11 cellular contexts compared by ENCODE assay signal in genomic region chr4:123547167-123547817, GRCh38.
DNase-seq lines count a peak whose midpoint lies in the region; ATAC-seq and TF ChIP-seq lines count a peak whose summit lies in the region.
"Had no signal": no experiment of that assay in that cellular context is flagged by ENCODE, and none has a peak within 500 bp of the region (broad histone marks: within the 10 kb centered on the region; RNA-seq: fewer than 3 reads in every experiment).

No MANE protein-coding gene starts in this region.

- DNase-seq in NCI-H128 (lab: John Stamatoyannopoulos, UW; ENCODE audit: unreplicated experiment) (peak; percentile 16), WTC11 (ENCODE audit: low spot score) (peak; percentile 87), kidney tubule cell (ENCODE audit: low spot score) (peak; percentile 59), thyroid gland (peak; percentile 82 to 85), HuH-7 (ENCODE audit: low spot score) (no peak), 8988T (no peak), kidney glomerular epithelial cell (lab: John Stamatoyannopoulos, UW) (no peak)
- DNase-seq in activated CD8-positive, alpha-beta T cell treated with anti-CD3 and anti-CD28 coated beads, Interleukin-2, amount 10 ng/mL, durations not matched to agents 7 days and 5 days = no peak
- DNase-seq: activated CD4-positive, CD25-positive, alpha-beta regulatory T cell treated with anti-CD3 and anti-CD28 coated beads, Interleukin-2, amount 50 U/mL, for 72 hours; activated naive CD4-positive, alpha-beta T cell; heart right ventricle had no signal

- no peaks in the 10 kb centered on the region for H3K27me3 ChIP-seq in thyroid gland
- H3K27me3 ChIP-seq: heart right ventricle had no signal

- peak in 1 of 2 donors; percentile 27 for TF ChIP-seq POLR2A in thyroid gland (IDR thresholded peaks at IDR 0.05)

- H3K27ac Mint-ChIP-seq in WTC11 = peak overlapping the region; percentile 99
- no peak overlapping the region for H3K27ac Mint-ChIP-seq in activated CD8-positive, alpha-beta T cell treated with anti-CD3 and anti-CD28 coated beads, Interleukin-2, amount 10 ng/mL, durations not matched to agents 7 days and 5 days

- H3K36me3 ChIP-seq in thyroid gland = no peaks in the 10 kb centered on the region
- H3K36me3 ChIP-seq: heart right ventricle had no signal

- ATAC-seq in WTC11 = peak; percentile 91
- no peak for ATAC-seq in activated CD8-positive, alpha-beta T cell treated with anti-CD3 and anti-CD28 coated beads, Interleukin-2, amount 10 ng/mL, durations not matched to agents 7 days and 5 days
- ATAC-seq: heart right ventricle had no signal

- peak overlapping the region; percentile 58 for H3K4me3 Mint-ChIP-seq in WTC11
- no peak overlapping the region for H3K4me3 Mint-ChIP-seq in activated CD8-positive, alpha-beta T cell treated with anti-CD3 and anti-CD28 coated beads, Interleukin-2, amount 10 ng/mL, durations not matched to agents 7 days and 5 days

- POLR2A ChIA-PET in WTC11 (lab: Charles Lee) = interaction anchor here (0.7 kb wide), 1 partner anchor 150 kb away, joined by 3 read pairs; the partner anchor contains the start of gene SPRY1
- POLR2A ChIA-PET in activated CD8-positive, alpha-beta T cell treated with anti-CD3 and anti-CD28 coated beads, Interleukin-2, amount 10 ng/mL, durations not matched to agents 7 days and 5 days (lab: Charles Lee) = no interaction called here

- H3K9me3 Mint-ChIP-seq in WTC11 = peaks cover 18% of the 10 kb centered on the region
- no peaks in the 10 kb centered on the region for H3K9me3 Mint-ChIP-seq in activated CD8-positive, alpha-beta T cell treated with anti-CD3 and anti-CD28 coated beads, Interleukin-2, amount 10 ng/mL, durations not matched to agents 7 days and 5 days (ENCODE audit: insufficient read depth)

- CTCF ChIA-PET in WTC11 (lab: Charles Lee) = interaction anchor here (1.0 kb wide), 1 partner anchor 17 kb away, joined by 7 read pairs; no protein-coding TSS in a partner anchor
- CTCF ChIA-PET in activated CD8-positive, alpha-beta T cell treated with anti-CD3 and anti-CD28 coated beads, Interleukin-2, amount 10 ng/mL, durations not matched to agents 7 days and 5 days (lab: Charles Lee) = no interaction called here

- peaks cover 11% of the 10 kb centered on the region for H3K36me3 Mint-ChIP-seq in WTC11
- peaks cover 3% of the 10 kb centered on the region for H3K36me3 Mint-ChIP-seq in activated CD8-positive, alpha-beta T cell treated with anti-CD3 and anti-CD28 coated beads, Interleukin-2, amount 10 ng/mL, durations not matched to agents 7 days and 5 days (ENCODE audit: low read depth)

- peaks cover 2% of the 10 kb centered on the region; the same call in 1 of the 2 replicates for H3K27me3 Mint-ChIP-seq in WTC11 (ENCODE audit: low read depth)
- H3K27me3 Mint-ChIP-seq in activated CD8-positive, alpha-beta T cell treated with anti-CD3 and anti-CD28 coated beads, Interleukin-2, amount 10 ng/mL, durations not matched to agents 7 days and 5 days (ENCODE audit: low read depth) = no peaks in the 10 kb centered on the region

- H3K27ac ChIP-seq in thyroid gland = peak overlapping the region in 1 of 3 donors; percentile 26
- H3K27ac ChIP-seq: heart right ventricle had no signal

- H3K4me1 Mint-ChIP-seq in WTC11 = peaks cover 48% of the 10 kb centered on the region
- H3K4me1 Mint-ChIP-seq in activated CD8-positive, alpha-beta T cell treated with anti-CD3 and anti-CD28 coated beads, Interleukin-2, amount 10 ng/mL, durations not matched to agents 7 days and 5 days (ENCODE audit: low read depth) = no peaks in the 10 kb centered on the region

- peaks cover 4 to 7% of the 10 kb centered on the region in 2 donors for H3K4me1 ChIP-seq in thyroid gland

- no peak for TF ChIP-seq CTCF in WTC11 (IDR thresholded peaks at IDR 0.05)
- no peak for TF ChIP-seq CTCF in thyroid gland (IDR thresholded peaks at IDR 0.05)

- no peaks in the 10 kb centered on the region for H3K9me3 ChIP-seq in thyroid gland

- H3K4me3 ChIP-seq in thyroid gland (replicated peaks in 1 of 3) = no peak overlapping the region
- H3K4me3 ChIP-seq: heart right ventricle had no signal

- WGBS in thyroid gland, 2 donors = 50 to 65% methylated on average over 25 of the region's 25 CpGs

- intact Hi-C loops in thyroid gland (cut with DNase I) = no loop called here

TF ChIP-seq in WTC11, 78 proteins besides CTCF, POLR2A, EP300 and RAD21 (continues in another document):
- TF ChIP-seq SMAD4 (CRISPR knock-in tag; IDR thresholded peaks at IDR 0.05) = no peak
- no peak for TF ChIP-seq NFATC4 (CRISPR knock-in tag; IDR thresholded peaks at IDR 0.05)
- TF ChIP-seq USF2 (CRISPR knock-in tag; IDR thresholded peaks at IDR 0.05) = peak; percentile 94
- no peak for TF ChIP-seq ZNF219 (CRISPR knock-in tag; IDR thresholded peaks at IDR 0.05; ENCODE audit: borderline replicate concordance)
- no peak for TF ChIP-seq RORB (CRISPR knock-in tag; IDR thresholded peaks at IDR 0.05)
- TF ChIP-seq, protein P1, sequence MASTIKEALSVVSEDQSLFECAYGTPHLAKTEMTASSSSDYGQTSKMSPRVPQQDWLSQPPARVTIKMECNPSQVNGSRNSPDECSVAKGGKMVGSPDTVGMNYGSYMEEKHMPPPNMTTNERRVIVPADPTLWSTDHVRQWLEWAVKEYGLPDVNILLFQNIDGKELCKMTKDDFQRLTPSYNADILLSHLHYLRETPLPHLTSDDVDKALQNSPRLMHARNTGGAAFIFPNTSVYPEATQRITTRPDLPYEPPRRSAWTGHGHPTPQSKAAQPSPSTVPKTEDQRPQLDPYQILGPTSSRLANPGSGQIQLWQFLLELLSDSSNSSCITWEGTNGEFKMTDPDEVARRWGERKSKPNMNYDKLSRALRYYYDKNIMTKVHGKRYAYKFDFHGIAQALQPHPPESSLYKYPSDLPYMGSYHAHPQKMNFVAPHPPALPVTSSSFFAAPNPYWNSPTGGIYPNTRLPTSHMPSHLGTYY (CRISPR knock-in tag; IDR thresholded peaks at IDR 0.05) = no peak
- peak; percentile 60; the same call in 1 of the 2 replicates for TF ChIP-seq PRDM15 (CRISPR knock-in tag; IDR thresholded peaks at IDR 0.05)
- TF ChIP-seq, protein P2, sequence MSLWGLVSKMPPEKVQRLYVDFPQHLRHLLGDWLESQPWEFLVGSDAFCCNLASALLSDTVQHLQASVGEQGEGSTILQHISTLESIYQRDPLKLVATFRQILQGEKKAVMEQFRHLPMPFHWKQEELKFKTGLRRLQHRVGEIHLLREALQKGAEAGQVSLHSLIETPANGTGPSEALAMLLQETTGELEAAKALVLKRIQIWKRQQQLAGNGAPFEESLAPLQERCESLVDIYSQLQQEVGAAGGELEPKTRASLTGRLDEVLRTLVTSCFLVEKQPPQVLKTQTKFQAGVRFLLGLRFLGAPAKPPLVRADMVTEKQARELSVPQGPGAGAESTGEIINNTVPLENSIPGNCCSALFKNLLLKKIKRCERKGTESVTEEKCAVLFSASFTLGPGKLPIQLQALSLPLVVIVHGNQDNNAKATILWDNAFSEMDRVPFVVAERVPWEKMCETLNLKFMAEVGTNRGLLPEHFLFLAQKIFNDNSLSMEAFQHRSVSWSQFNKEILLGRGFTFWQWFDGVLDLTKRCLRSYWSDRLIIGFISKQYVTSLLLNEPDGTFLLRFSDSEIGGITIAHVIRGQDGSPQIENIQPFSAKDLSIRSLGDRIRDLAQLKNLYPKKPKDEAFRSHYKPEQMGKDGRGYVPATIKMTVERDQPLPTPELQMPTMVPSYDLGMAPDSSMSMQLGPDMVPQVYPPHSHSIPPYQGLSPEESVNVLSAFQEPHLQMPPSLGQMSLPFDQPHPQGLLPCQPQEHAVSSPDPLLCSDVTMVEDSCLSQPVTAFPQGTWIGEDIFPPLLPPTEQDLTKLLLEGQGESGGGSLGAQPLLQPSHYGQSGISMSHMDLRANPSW (CRISPR knock-in tag; conservative IDR thresholded peaks at IDR 0.05; ENCODE audit: low read depth) = no peak
- no peak for TF ChIP-seq PRRX2 (CRISPR knock-in tag; IDR thresholded peaks at IDR 0.05)
- TF ChIP-seq ETV6 (CRISPR knock-in tag; IDR thresholded peaks at IDR 0.05) = peak; percentile 28; the same call in 1 of the 2 replicates
- no peak for TF ChIP-seq SMAD3 (CRISPR knock-in tag; IDR thresholded peaks at IDR 0.05; ENCODE audit: borderline replicate concordance)

Comparison
In these comparisons a context has a peak if more than half of its experiments do, and no peak if none do; other contexts are left out.
1. DNase-seq: peak in NCI-H128 (single experiment), WTC11 (single experiment), kidney tubule cell (single experiment) and thyroid gland (2 of 2); none in HuH-7 (single experiment), 8988T (single experiment), kidney glomerular epithelial cell (single experiment) and activated CD8-positive, alpha-beta T cell treated with anti-CD3 and anti-CD28 coated beads, Interleukin-2, amount 10 ng/mL, durations not matched to agents 7 days and 5 days (single experiment).